2 cellular contexts compared by ENCODE assay signal in genomic region chr2:161166538-161167409, GRCh38.
TF ChIP-seq lines count a peak whose summit lies in the region.

No MANE protein-coding gene starts in this region.

TF ChIP-seq in HCT116, 20 proteins besides CTCF, POLR2A, EP300 and RAD21:
- TF ChIP-seq ATF3 (IDR thresholded peaks at IDR 0.05) (no peak), EZH2phosphoT487 (IDR thresholded peaks at IDR 0.05; ENCODE audit: borderline replicate concordance) (no peak), EZH2 (IDR thresholded peaks at IDR 0.05) (no peak), CEBPB (IDR thresholded peaks at IDR 0.05; ENCODE audit: low read depth) (peak; percentile 47; the same call in 1 of the 2 replicates), TCF7L2 (IDR thresholded peaks at IDR 0.05; ENCODE audit: borderline replicate concordance, extremely low read depth, insufficient read depth, insufficient read length) (peak; percentile 80), SP1 (IDR thresholded peaks at IDR 0.05; ENCODE audit: low read depth) (peak; percentile 55), JUND (IDR thresholded peaks at IDR 0.05) (peak; percentile 64), SIN3A (IDR thresholded peaks at IDR 0.05; ENCODE audit: low read depth) (no peak), MAX (IDR thresholded peaks at IDR 0.05) (no peak), REST (IDR thresholded peaks at IDR 0.05; ENCODE audit: low read depth) (no peak), ZBTB33 (IDR thresholded peaks at IDR 0.05; ENCODE audit: extremely low read depth, insufficient replicate concordance, low read length) (no peak), ZFX (IDR thresholded peaks at IDR 0.05) (no peak), SRF (IDR thresholded peaks at IDR 0.05; ENCODE audit: low read depth) (no peak), POLR2AphosphoS5 (IDR thresholded peaks at IDR 0.05; ENCODE audit: low read depth, low read length) (no peak), CBX3 (IDR thresholded peaks at IDR 0.05; ENCODE audit: low read depth) (no peak), ELF1 (IDR thresholded peaks at IDR 0.05; ENCODE audit: borderline replicate concordance, low read depth) (no peak), EGR1 (IDR thresholded peaks at IDR 0.05; ENCODE audit: low read depth) (no peak), FOSL1 (IDR thresholded peaks at IDR 0.05; ENCODE audit: low read depth) (peak; percentile 58; the same call in 1 of the 2 replicates)

TF ChIP-seq in GM12878, 131 proteins besides CTCF, POLR2A, EP300 and RAD21 (continues in another document):
- peak; percentile 22; the same call in 1 of the 2 replicates for TF ChIP-seq PKNOX1 (IDR thresholded peaks at IDR 0.05)
- no peak; the same call in 1 of the 2 replicates for TF ChIP-seq RCOR1 (conservative IDR thresholded peaks at IDR 0.05; ENCODE audit: low read depth, low read length)
- TF ChIP-seq CREB1 (IDR thresholded peaks at IDR 0.05; ENCODE audit: low read depth): peak; percentile 62; the same call in 1 of the 2 replicates
- TF ChIP-seq ZNF217 (IDR thresholded peaks at IDR 0.05): peak; percentile 95
- TF ChIP-seq TAF1 (IDR thresholded peaks at IDR 0.05; ENCODE audit: borderline replicate concordance, low read depth, low read length): no peak
- TF ChIP-seq MXI1 (IDR thresholded peaks at IDR 0.05; ENCODE audit: low read depth, low read length): no peak
- peak; percentile 99 for TF ChIP-seq DPF2 (IDR thresholded peaks at IDR 0.05)
- TF ChIP-seq POLR2AphosphoS5 (IDR thresholded peaks at IDR 0.05; ENCODE audit: low read length): peak; percentile 72
- no peak for TF ChIP-seq CHD4 (IDR thresholded peaks at IDR 0.05)
- no peak for TF ChIP-seq ELK1 (IDR thresholded peaks at IDR 0.05; ENCODE audit: low read depth, low read length)
- no peak for TF ChIP-seq SMAD5 (IDR thresholded peaks at IDR 0.05; ENCODE audit: low read depth)
- TF ChIP-seq STAT1 (conservative IDR thresholded peaks at IDR 0.05): no peak
- TF ChIP-seq IRF5 (IDR thresholded peaks at IDR 0.05; ENCODE audit: borderline replicate concordance): no peak
- peak; percentile 71; the same call in 1 of the 2 replicates for TF ChIP-seq TCF12 (IDR thresholded peaks at IDR 0.05; ENCODE audit: low read depth, low read length)
- TF ChIP-seq SIX5 (IDR thresholded peaks at IDR 0.05; ENCODE audit: low read depth, low read length, severe bottlenecking): no peak
- peak; percentile 91 for TF ChIP-seq CBFB (IDR thresholded peaks at IDR 0.05; ENCODE audit: low read depth)
- no peak for TF ChIP-seq USF2 (IDR thresholded peaks at IDR 0.05; ENCODE audit: borderline replicate concordance, low read depth, low read length)
- peak in 1 of 2 experiments; percentile 44; a peak in 1 of 3 replicates for TF ChIP-seq EGR1 (IDR thresholded peaks at IDR 0.05; ENCODE audit: borderline replicate concordance in 1 of 2, low read depth in 2 of 2, low read length in 2 of 2)
- TF ChIP-seq KAT2A (conservative IDR thresholded peaks at IDR 0.05; ENCODE audit: control insufficient read depth, low read depth, low read length): no peak
- peak; percentile 86 for TF ChIP-seq CREM (IDR thresholded peaks at IDR 0.05; ENCODE audit: low read depth)
- 0 out of 2 replicates have a peak, but pooled peaks have one; percentile 14 for TF ChIP-seq ZBTB40 (IDR thresholded peaks at IDR 0.05; ENCODE audit: borderline replicate concordance)
- peak; percentile 91 for TF ChIP-seq ATF2 (IDR thresholded peaks at IDR 0.05; ENCODE audit: low read length)
- TF ChIP-seq BHLHE40 (IDR thresholded peaks at IDR 0.05; ENCODE audit: borderline replicate concordance in 1 of 2, low read depth in 2 of 2, low read length in 1 of 2): peak; percentile 69 to 72; a peak in 3 of 4 replicates
- no peak for TF ChIP-seq SUPT20H (IDR thresholded peaks at IDR 0.05; ENCODE audit: borderline replicate concordance, control insufficient read depth, low read depth, low read length)
- no peak for TF ChIP-seq PBX3 (IDR thresholded peaks at IDR 0.05; ENCODE audit: insufficient replicate concordance, low read depth, low read length)
- TF ChIP-seq EZH2 (IDR thresholded peaks at IDR 0.05; ENCODE audit: borderline replicate concordance, control insufficient read depth, low read depth, low read length): no peak
- no peak for TF ChIP-seq HDAC2 (IDR thresholded peaks at IDR 0.05)
- TF ChIP-seq RFX5 (IDR thresholded peaks at IDR 0.05; ENCODE audit: low read depth, low read length): no peak
- no peak for TF ChIP-seq YBX1 (IDR thresholded peaks at IDR 0.05)
- no peak for TF ChIP-seq SREBF2 (IDR thresholded peaks at IDR 0.05; ENCODE audit: low read length)
- peak; percentile 97 for TF ChIP-seq IKZF1 (conservative IDR thresholded peaks at IDR 0.05)
- TF ChIP-seq JUNB (IDR thresholded peaks at IDR 0.05): peak; percentile 97
- no peak for TF ChIP-seq HSF1 (IDR thresholded peaks at IDR 0.05; ENCODE audit: low read depth, low read length)
- no peak for TF ChIP-seq HCFC1 (IDR thresholded peaks at IDR 0.05; ENCODE audit: low read length)
- TF ChIP-seq ZNF622 (IDR thresholded peaks at IDR 0.05): no peak
- peak; percentile 64 for TF ChIP-seq MLLT1 (IDR thresholded peaks at IDR 0.05)
- no peak for TF ChIP-seq SMAD1 (IDR thresholded peaks at IDR 0.05; ENCODE audit: low read depth, partially characterized antibody)
- TF ChIP-seq MYB (IDR thresholded peaks at IDR 0.05; ENCODE audit: borderline replicate concordance, low read depth, low read length): peak; percentile 82; the same call in 1 of the 2 replicates
- TF ChIP-seq ZSCAN29 (IDR thresholded peaks at IDR 0.05): no peak
- peak; percentile 99 for TF ChIP-seq IKZF2 (IDR thresholded peaks at IDR 0.05)
- peak; percentile 80; the same call in 1 of the 2 replicates for TF ChIP-seq GATAD2B (conservative IDR thresholded peaks at IDR 0.05; ENCODE audit: low read depth)
- TF ChIP-seq BACH1 (IDR thresholded peaks at IDR 0.05; ENCODE audit: borderline replicate concordance): peak; percentile 93; the same call in 1 of the 2 replicates
- peak; percentile 88 for TF ChIP-seq ZBED1 (IDR thresholded peaks at IDR 0.05; ENCODE audit: borderline replicate concordance)
- no peak for TF ChIP-seq CHD1 (IDR thresholded peaks at IDR 0.05; ENCODE audit: low read depth, low read length)
- TF ChIP-seq CHD2 (IDR thresholded peaks at IDR 0.05; ENCODE audit: borderline replicate concordance, low read depth, low read length): peak; percentile 65; the same call in 1 of the 2 replicates
